1 cellular context compared by ENCODE assay signal in the genomic region with DNA sequence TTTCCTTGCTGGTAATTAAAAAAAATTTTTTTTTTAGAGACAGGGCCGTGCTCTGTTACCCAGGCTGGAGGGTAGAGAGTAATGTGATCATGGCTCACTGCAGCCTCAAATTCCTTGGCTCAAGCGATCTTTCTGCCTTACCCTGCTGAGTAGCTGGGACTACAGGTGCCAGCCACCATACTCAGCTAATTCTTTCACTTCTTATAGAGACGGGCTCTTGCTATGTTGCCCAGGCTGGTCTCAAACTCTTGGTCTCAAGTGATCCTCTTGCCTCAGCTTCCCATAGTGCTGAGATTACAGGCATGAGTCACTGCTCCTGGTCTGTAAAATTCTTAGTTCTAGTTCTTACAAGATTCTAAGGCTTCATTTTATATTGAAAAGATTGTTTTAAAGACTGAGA.
TF ChIP-seq lines count a peak whose summit lies in the region.

No MANE protein-coding gene starts in this region.

TF ChIP-seq in HCT116, 20 proteins besides CTCF, POLR2A, EP300 and RAD21 (continued from another document):
- TF ChIP-seq ZNF274 (IDR thresholded peaks at IDR 0.05; ENCODE audit: low read depth, low read length): no peak
